Comparison of ENCODE assay signal across 1 cellular context in the genomic region with DNA sequence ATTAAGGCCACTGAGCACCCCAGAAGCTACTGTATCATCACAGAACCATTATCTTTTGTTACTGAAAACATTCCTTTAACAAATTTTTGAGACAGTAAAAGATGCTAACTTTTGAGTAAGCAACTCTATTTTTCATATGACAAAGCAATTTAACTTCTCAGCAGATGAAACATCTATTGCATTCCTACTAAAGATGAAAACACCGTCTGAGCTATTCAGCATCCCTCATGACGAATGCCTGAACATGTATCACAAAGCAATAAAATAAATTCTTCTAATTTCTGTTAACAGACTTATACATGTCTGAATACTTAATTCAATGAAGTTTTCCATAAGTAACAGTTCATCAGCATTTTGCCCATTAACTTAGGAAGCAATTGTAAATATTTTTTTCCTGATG.
TF ChIP-seq lines count a peak whose summit lies in the region.

No MANE protein-coding gene starts in this region.

TF ChIP-seq in GM23338, 12 proteins besides CTCF, POLR2A, EP300 and RAD21 (continued from another document):
- TF ChIP-seq POLR2AphosphoS5 (IDR thresholded peaks at IDR 0.05; ENCODE audit: low read depth) (no peak), CREB1 (CRISPR knock-in tag; IDR thresholded peaks at IDR 0.05; ENCODE audit: low read depth) (no peak), JUNB (IDR thresholded peaks at IDR 0.05; ENCODE audit: unreplicated experiment) (no peak), STAT1 (IDR thresholded peaks at IDR 0.05; ENCODE audit: unreplicated experiment) (no peak), NANOG (IDR thresholded peaks at IDR 0.05; ENCODE audit: borderline replicate concordance) (no peak)
- TF ChIP-seq, protein P1, sequence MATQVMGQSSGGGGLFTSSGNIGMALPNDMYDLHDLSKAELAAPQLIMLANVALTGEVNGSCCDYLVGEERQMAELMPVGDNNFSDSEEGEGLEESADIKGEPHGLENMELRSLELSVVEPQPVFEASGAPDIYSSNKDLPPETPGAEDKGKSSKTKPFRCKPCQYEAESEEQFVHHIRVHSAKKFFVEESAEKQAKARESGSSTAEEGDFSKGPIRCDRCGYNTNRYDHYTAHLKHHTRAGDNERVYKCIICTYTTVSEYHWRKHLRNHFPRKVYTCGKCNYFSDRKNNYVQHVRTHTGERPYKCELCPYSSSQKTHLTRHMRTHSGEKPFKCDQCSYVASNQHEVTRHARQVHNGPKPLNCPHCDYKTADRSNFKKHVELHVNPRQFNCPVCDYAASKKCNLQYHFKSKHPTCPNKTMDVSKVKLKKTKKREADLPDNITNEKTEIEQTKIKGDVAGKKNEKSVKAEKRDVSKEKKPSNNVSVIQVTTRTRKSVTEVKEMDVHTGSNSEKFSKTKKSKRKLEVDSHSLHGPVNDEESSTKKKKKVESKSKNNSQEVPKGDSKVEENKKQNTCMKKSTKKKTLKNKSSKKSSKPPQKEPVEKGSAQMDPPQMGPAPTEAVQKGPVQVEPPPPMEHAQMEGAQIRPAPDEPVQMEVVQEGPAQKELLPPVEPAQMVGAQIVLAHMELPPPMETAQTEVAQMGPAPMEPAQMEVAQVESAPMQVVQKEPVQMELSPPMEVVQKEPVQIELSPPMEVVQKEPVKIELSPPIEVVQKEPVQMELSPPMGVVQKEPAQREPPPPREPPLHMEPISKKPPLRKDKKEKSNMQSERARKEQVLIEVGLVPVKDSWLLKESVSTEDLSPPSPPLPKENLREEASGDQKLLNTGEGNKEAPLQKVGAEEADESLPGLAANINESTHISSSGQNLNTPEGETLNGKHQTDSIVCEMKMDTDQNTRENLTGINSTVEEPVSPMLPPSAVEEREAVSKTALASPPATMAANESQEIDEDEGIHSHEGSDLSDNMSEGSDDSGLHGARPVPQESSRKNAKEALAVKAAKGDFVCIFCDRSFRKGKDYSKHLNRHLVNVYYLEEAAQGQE (IDR thresholded peaks at IDR 0.05; ENCODE audit: unreplicated experiment), result no peak
TF ChIP-seq in GM23338: peak in this region for 0.
